In the genomic region with DNA sequence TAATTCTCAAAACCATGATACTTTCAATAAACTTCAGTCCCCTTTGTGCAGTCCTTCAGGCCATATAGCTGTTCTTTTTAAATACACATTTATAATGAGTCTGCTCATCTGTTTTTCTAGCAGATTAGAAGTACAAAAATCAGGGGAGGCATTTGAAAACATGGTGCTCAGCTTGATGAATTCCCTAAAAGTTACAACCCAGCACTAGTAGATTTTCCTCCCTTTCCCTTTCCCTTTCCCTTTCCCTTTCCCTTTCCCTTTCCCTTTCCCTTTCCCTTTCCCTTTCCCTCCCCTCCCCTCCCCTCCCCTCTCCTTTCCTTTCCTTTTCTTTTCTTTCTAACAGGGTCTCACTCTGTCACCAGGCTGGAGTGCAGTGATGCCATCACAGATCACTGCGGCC, we compare ENCODE assay signal across 33 cellular contexts.
"Had no signal": no experiment of that assay in that cellular context is flagged by ENCODE, and none has a peak within 500 bp of the region (broad histone marks: within the 10 kb centered on the region; RNA-seq: fewer than 3 reads in every experiment).

No MANE protein-coding gene starts in this region.

- H3K9me3 ChIP-seq: ascending aorta, body of pancreas, breast epithelium had no signal

- H3K27me3 Mint-ChIP-seq: activated B cell treated with CpG ODN at 0.5 μM for 24 hours; activated CD4-positive, alpha-beta T cell treated with anti-CD3 and anti-CD28 coated beads, Interleukin-2, amount 10 ng/mL, durations not matched to agents 24 days and 14 days; activated CD8-positive, alpha-beta memory T cell treated with anti-CD3 and anti-CD28 coated beads, Interleukin-2, amount 10 ng/mL, durations not matched to agents 7 days and 5 days; activated naive CD4-positive, alpha-beta T cell treated with anti-CD3 and anti-CD28 coated beads, Interleukin-2, amount 10 ng/mL, durations not matched to agents 7 days and 5 days; activated naive CD4-positive, alpha-beta T cell treated with anti-CD3 and anti-CD28 coated beads, Interleukin-2, amount 50 U/mL, for 24 hours; activated naive CD8-positive, alpha-beta T cell treated with anti-CD3 and anti-CD28 coated beads, Interleukin-2, amount 10 ng/mL, durations not matched to agents 7 days and 5 days; activated T-cell treated with anti-CD3 and anti-CD28 coated beads, Interleukin-2, amount 50 U/mL, for 24 hours had no signal

- H3K36me3 ChIP-seq: ascending aorta, brain microvascular endothelial cell, breast epithelium had no signal

- H3K4me3 ChIP-seq: ascending aorta, body of pancreas, breast epithelium had no signal

- H3K27ac ChIP-seq: ascending aorta, body of pancreas, brain microvascular endothelial cell, breast epithelium had no signal

- H3K27ac Mint-ChIP-seq: activated B cell treated with CpG ODN at 0.5 μM for 24 hours; activated CD4-positive, alpha-beta memory T cell treated with anti-CD3 and anti-CD28 coated beads for 36 hours; activated CD4-positive, alpha-beta T cell treated with anti-CD3 and anti-CD28 coated beads, Interleukin-2, amount 10 ng/mL, durations not matched to agents 24 days and 14 days; activated CD8-positive, alpha-beta memory T cell treated with anti-CD3 and anti-CD28 coated beads, Interleukin-2, amount 10 ng/mL, durations not matched to agents 7 days and 5 days; activated CD8-positive, alpha-beta T cell treated with anti-CD3 and anti-CD28 coated beads for 36 hours; activated naive CD4-positive, alpha-beta T cell treated with anti-CD3 and anti-CD28 coated beads, Interleukin-2, amount 10 ng/mL, durations not matched to agents 7 days and 5 days; activated naive CD4-positive, alpha-beta T cell treated with anti-CD3 and anti-CD28 coated beads, Interleukin-2, amount 50 U/mL, for 24 hours; activated naive CD8-positive, alpha-beta T cell; activated naive CD8-positive, alpha-beta T cell treated with anti-CD3 and anti-CD28 coated beads, Interleukin-2, amount 10 ng/mL, durations not matched to agents 7 days and 5 days; activated naive CD8-positive, alpha-beta T cell treated with anti-CD3 and anti-CD28 coated beads, Interleukin-2, amount 50 U/mL, for 24 hours; activated T-cell treated with anti-CD3 and anti-CD28 coated beads, Interleukin-2, amount 50 U/mL, for 24 hours; activated T-helper 2 cell treated with anti-CD3 and anti-CD28 coated beads, Interferon-gamma antibody, Interleukin-2, Interleukin-4, amounts not matched to agents 10 μg/mL and 5 μg/mL and 100 μg/mL, durations not matched to agents 14 hours and 24 hours and 36 hours; T-helper 1 cell treated with Interleukin-12 subunit alpha and Interleukin-12 subunit beta and Interleukin-4 antibody, amounts not matched to agents 30 μg/mL and 1 μg/mL, for 36 hours; T-helper 2 cell treated with Interferon-gamma antibody and Interleukin-4, amounts not matched to agents 5 μg/mL and 100 μg/mL, for 36 hours had no signal

- H3K36me3 Mint-ChIP-seq: activated CD4-positive, alpha-beta memory T cell treated with anti-CD3 and anti-CD28 coated beads for 36 hours; activated naive CD4-positive, alpha-beta T cell treated with anti-CD3 and anti-CD28 coated beads, Interleukin-2, amount 10 ng/mL, durations not matched to agents 7 days and 5 days; activated naive CD4-positive, alpha-beta T cell treated with anti-CD3 and anti-CD28 coated beads, Interleukin-2, amount 50 U/mL, for 24 hours; activated naive CD8-positive, alpha-beta T cell; activated naive CD8-positive, alpha-beta T cell treated with anti-CD3 and anti-CD28 coated beads, Interleukin-2, amount 10 ng/mL, durations not matched to agents 7 days and 5 days had no signal

- H3K4me3 Mint-ChIP-seq: activated B cell treated with CpG ODN at 0.5 μM for 24 hours; activated CD4-positive, alpha-beta memory T cell treated with anti-CD3 and anti-CD28 coated beads for 36 hours; activated CD4-positive, alpha-beta T cell treated with anti-CD3 and anti-CD28 coated beads, Interleukin-2, amount 10 ng/mL, durations not matched to agents 24 days and 14 days; activated CD8-positive, alpha-beta memory T cell treated with anti-CD3 and anti-CD28 coated beads, Interleukin-2, amount 10 ng/mL, durations not matched to agents 7 days and 5 days; activated CD8-positive, alpha-beta T cell treated with anti-CD3 and anti-CD28 coated beads for 36 hours; activated naive CD4-positive, alpha-beta T cell treated with anti-CD3 and anti-CD28 coated beads, Interleukin-2, amount 10 ng/mL, durations not matched to agents 7 days and 5 days; activated naive CD4-positive, alpha-beta T cell treated with anti-CD3 and anti-CD28 coated beads, Interleukin-2, amount 50 U/mL, for 24 hours; activated naive CD8-positive, alpha-beta T cell; activated naive CD8-positive, alpha-beta T cell treated with anti-CD3 and anti-CD28 coated beads, Interleukin-2, amount 10 ng/mL, durations not matched to agents 7 days and 5 days; activated naive CD8-positive, alpha-beta T cell treated with anti-CD3 and anti-CD28 coated beads, Interleukin-2, amount 50 U/mL, for 24 hours; activated T-cell treated with anti-CD3 and anti-CD28 coated beads, Interleukin-2, amount 50 U/mL, for 24 hours; T-helper 1 cell treated with Interleukin-12 subunit alpha and Interleukin-12 subunit beta and Interleukin-4 antibody, amounts not matched to agents 30 μg/mL and 1 μg/mL, for 36 hours; T-helper 2 cell treated with Interferon-gamma antibody and Interleukin-4, amounts not matched to agents 5 μg/mL and 100 μg/mL, for 36 hours had no signal

- DNase-seq: activated B cell treated with CpG ODN at 0.5 μM for 24 hours; activated CD4-positive, alpha-beta memory T cell treated with anti-CD3 and anti-CD28 coated beads for 36 hours; activated CD4-positive, alpha-beta T cell treated with anti-CD3 and anti-CD28 coated beads for 4 hours; activated CD4-positive, alpha-beta T cell treated with anti-CD3 and anti-CD28 coated beads, Interleukin-2, amount 10 ng/mL, durations not matched to agents 24 days and 14 days; activated CD4-positive, alpha-beta T cell treated with anti-CD3 and anti-CD28 coated beads, Interleukin-2, amount 50 U/mL, for 1 hour; activated CD4-positive, alpha-beta T cell treated with anti-CD3 and anti-CD28 coated beads, Interleukin-2, amount 50 U/mL, for 4 hours; activated CD4-positive, CD25-positive, alpha-beta regulatory T cell treated with anti-CD3 and anti-CD28 coated beads, Interleukin-2, amount 50 U/mL, for 72 hours; activated CD8-positive, alpha-beta memory T cell treated with anti-CD3 and anti-CD28 coated beads for 24 hours; activated CD8-positive, alpha-beta memory T cell treated with anti-CD3 and anti-CD28 coated beads, Interleukin-2, amount 10 ng/mL, durations not matched to agents 7 days and 5 days; activated CD8-positive, alpha-beta memory T cell treated with anti-CD3 and anti-CD28 coated beads, Interleukin-2, amount 50 U/mL, for 48 hours; activated CD8-positive, alpha-beta T cell treated with anti-CD3 and anti-CD28 coated beads for 36 hours; activated effector memory CD4-positive, alpha-beta T cell treated with Interleukin-2 at 50 U/mL for 16 hours; activated gamma-delta T cell; activated naive CD4-positive, alpha-beta T cell treated with anti-CD3 and anti-CD28 coated beads, Interleukin-2, amount 10 ng/mL, durations not matched to agents 7 days and 5 days; activated naive CD8-positive, alpha-beta T cell treated with anti-CD3 and anti-CD28 coated beads, Interleukin-2, amount 10 ng/mL, durations not matched to agents 7 days and 5 days; activated naive CD8-positive, alpha-beta T cell treated with anti-CD3 and anti-CD28 coated beads, Interleukin-2, amount 50 U/mL, for 24 hours; activated T-cell treated with anti-CD3 and anti-CD28 coated beads, Interleukin-2, amount 50 U/mL, for 24 hours; activated T-cell treated with anti-CD3 and anti-CD28 coated beads, Interleukin-2, amount 50 U/mL, for 48 hours; amygdala; anterior cingulate cortex; body of pancreas; brain microvascular endothelial cell; central memory CD4-positive, alpha-beta T cell; T-helper 1 cell; T-helper 2 cell; T-helper 9 cell had no signal

- H3K4me1 ChIP-seq: ascending aorta, body of pancreas, breast epithelium had no signal

- H3K9me3 Mint-ChIP-seq: activated CD4-positive, alpha-beta memory T cell treated with anti-CD3 and anti-CD28 coated beads for 36 hours; activated CD4-positive, alpha-beta T cell treated with anti-CD3 and anti-CD28 coated beads, Interleukin-2, amount 10 ng/mL, durations not matched to agents 24 days and 14 days; activated CD8-positive, alpha-beta T cell treated with anti-CD3 and anti-CD28 coated beads for 36 hours; activated naive CD4-positive, alpha-beta T cell treated with anti-CD3 and anti-CD28 coated beads, Interleukin-2, amount 10 ng/mL, durations not matched to agents 7 days and 5 days; activated naive CD8-positive, alpha-beta T cell treated with anti-CD3 and anti-CD28 coated beads, Interleukin-2, amount 10 ng/mL, durations not matched to agents 7 days and 5 days; activated T-cell treated with anti-CD3 and anti-CD28 coated beads, Interleukin-2, amount 50 U/mL, for 24 hours; activated T-helper 2 cell treated with anti-CD3 and anti-CD28 coated beads, Interferon-gamma antibody, Interleukin-2, Interleukin-4, amounts not matched to agents 10 μg/mL and 5 μg/mL and 100 μg/mL, durations not matched to agents 14 hours and 24 hours and 36 hours; T-helper 1 cell treated with Interleukin-12 subunit alpha and Interleukin-12 subunit beta and Interleukin-4 antibody, amounts not matched to agents 30 μg/mL and 1 μg/mL, for 36 hours; T-helper 2 cell treated with Interferon-gamma antibody and Interleukin-4, amounts not matched to agents 5 μg/mL and 100 μg/mL, for 36 hours had no signal

- H3K27me3 ChIP-seq: ascending aorta, body of pancreas, brain microvascular endothelial cell, breast epithelium had no signal

- H3K4me1 Mint-ChIP-seq: activated B cell treated with CpG ODN at 0.5 μM for 24 hours; activated CD4-positive, alpha-beta T cell treated with anti-CD3 and anti-CD28 coated beads, Interleukin-2, amount 10 ng/mL, durations not matched to agents 24 days and 14 days; activated CD8-positive, alpha-beta memory T cell treated with anti-CD3 and anti-CD28 coated beads, Interleukin-2, amount 10 ng/mL, durations not matched to agents 7 days and 5 days; activated naive CD4-positive, alpha-beta T cell treated with anti-CD3 and anti-CD28 coated beads, Interleukin-2, amount 10 ng/mL, durations not matched to agents 7 days and 5 days; activated naive CD4-positive, alpha-beta T cell treated with anti-CD3 and anti-CD28 coated beads, Interleukin-2, amount 50 U/mL, for 24 hours; activated naive CD8-positive, alpha-beta T cell treated with anti-CD3 and anti-CD28 coated beads, Interleukin-2, amount 10 ng/mL, durations not matched to agents 7 days and 5 days had no signal
